ENCODE assay signal across 3 cellular contexts in genomic region chr14:92755495-92755894, GRCh38.
TF ChIP-seq lines count a peak whose summit lies in the region.

No MANE protein-coding gene starts in this region.

TF ChIP-seq in HCT116, 20 proteins besides CTCF, POLR2A, EP300 and RAD21:
- no peak for TF ChIP-seq CEBPB (IDR thresholded peaks at IDR 0.05; ENCODE audit: low read depth)
- no peak for TF ChIP-seq ZNF274 (IDR thresholded peaks at IDR 0.05; ENCODE audit: low read depth, low read length)
- TF ChIP-seq REST (IDR thresholded peaks at IDR 0.05; ENCODE audit: low read depth): no peak
- TF ChIP-seq ATF3 (IDR thresholded peaks at IDR 0.05): no peak
- no peak for TF ChIP-seq SP1 (IDR thresholded peaks at IDR 0.05; ENCODE audit: low read depth)
- no peak for TF ChIP-seq POLR2AphosphoS5 (IDR thresholded peaks at IDR 0.05; ENCODE audit: low read depth, low read length)
- no peak for TF ChIP-seq EZH2 (IDR thresholded peaks at IDR 0.05)
- no peak for TF ChIP-seq FOSL1 (IDR thresholded peaks at IDR 0.05; ENCODE audit: low read depth)

TF ChIP-seq in GM12878, 131 proteins besides CTCF, POLR2A, EP300 and RAD21:
- TF ChIP-seq ATF7 (IDR thresholded peaks at IDR 0.05; ENCODE audit: low read depth) (peak; percentile 57), CHD1 (IDR thresholded peaks at IDR 0.05; ENCODE audit: low read depth, low read length) (no peak)

TF ChIP-seq in GM12891, 5 proteins besides CTCF, POLR2A, EP300 and RAD21:
- TF ChIP-seq TAF1 (IDR thresholded peaks at IDR 0.05; ENCODE audit: low read depth, low read length): no peak
- no peak for TF ChIP-seq SPI1 (IDR thresholded peaks at IDR 0.05; ENCODE audit: low read depth, low read length)
- no peak for TF ChIP-seq POU2F2 (IDR thresholded peaks at IDR 0.05; ENCODE audit: low read depth, low read length)
